In genomic region chr12:116818948-116819832, GRCh38 we compare ENCODE assay signal across 8 cellular contexts.
A peak's percentile ranks its signal among the peaks of the same experiment; 100 is the strongest.
DNase-seq lines count a peak whose midpoint lies in the region; ATAC-seq and TF ChIP-seq lines count a peak whose summit lies in the region.

No MANE protein-coding gene starts in this region.

- H3K9me2 ChIP-seq in GM23248 (ENCODE audit: insufficient read depth) = no peaks in the 10 kb centered on the region

- H3K4me3 Mint-ChIP-seq in nephron = peak overlapping the region; percentile 97 to 98 (median 98)

- no peaks in the 10 kb centered on the region for H3K27me3 Mint-ChIP-seq in nephron (ENCODE audit: low read depth)

- peak overlapping the region; percentile 93 for H3K4me2 ChIP-seq in GM23248 (ENCODE audit: unreplicated experiment)

- peak overlapping the region; percentile 32 to 98 (median 96) for H3K27ac Mint-ChIP-seq in nephron

- H3K4me1 Mint-ChIP-seq in nephron = peaks cover 13% of the 10 kb centered on the region

- no peaks in the 10 kb centered on the region for H3K36me3 Mint-ChIP-seq in nephron (ENCODE audit: low read depth)

- no peaks in the 10 kb centered on the region for H3K9me3 ChIP-seq in GM23248 (ENCODE audit: low read depth)

- H3K9ac ChIP-seq in GM23248 = peak overlapping the region; percentile 98

- H2AFZ ChIP-seq in GM23248 = peak overlapping the region; percentile 100

- H3K4me1 ChIP-seq in GM23248 (ENCODE audit: insufficient read depth) = peaks cover 6% of the 10 kb centered on the region; the same call in 1 of the 2 replicates

- H3K27ac ChIP-seq in GM23248 = peak overlapping the region; percentile 83

- peak overlapping the region; percentile 99 for H3K4me3 ChIP-seq in GM23248
- H3K4me3 ChIP-seq in fibroblast of pulmonary artery (replicated peaks; ENCODE audit: low read depth, low read length) = peak overlapping the region; percentile 95

- no peaks in the 10 kb centered on the region for H3K36me3 ChIP-seq in GM23248 (ENCODE audit: low read depth)

- no peak for TF ChIP-seq CTCF in fibroblast of pulmonary artery (IDR thresholded peaks at IDR 0.05; ENCODE audit: low read length, missing control alignments)
- no peak for TF ChIP-seq CTCF in nephron (IDR thresholded peaks at IDR 0.05; ENCODE audit: unreplicated experiment in 3 of 3)

- in situ Hi-C loops in GM23248 (cut with MboI) = no loop called here

- no peaks in the 10 kb centered on the region for H4K20me1 ChIP-seq in GM23248 (ENCODE audit: insufficient read depth)

- peaks cover 20% of the 10 kb centered on the region for H3F3A ChIP-seq in GM23248 (ENCODE audit: insufficient read depth)

- 1 to 2% methylated on average over 49 to 51 of the region's 70 CpGs for WGBS in GM23248 (ENCODE audit: low coverage in 1 of 2, low lambda C conversion rate in 2 of 2, missing lambda C conversion rate in 2 of 2), 2 experiments

- no peaks in the 10 kb centered on the region for H3K79me2 ChIP-seq in GM23248 (ENCODE audit: insufficient read depth)

- H3K27me3 ChIP-seq in GM23248 (replicated peaks; ENCODE audit: insufficient read depth) = no peaks in the 10 kb centered on the region

- peak; percentile 96 for ATAC-seq in stimulated activated naive CD8-positive, alpha-beta T cell treated with anti-CD3 and anti-CD28 coated beads, Interleukin-15, Interleukin-2, amounts not matched to agents 100 U/mL and 50 U/mL, for 24 hours

- H3K9me3 Mint-ChIP-seq in nephron = no peaks in the 10 kb centered on the region

- DNase-seq in Daoy (ENCODE audit: low read depth) = peak; percentile 97
- DNase-seq in GM23248 = peak; percentile 97
- DNase-seq in Kasumi-1 (lab: John Stamatoyannopoulos, UW) = peak; percentile 59 to 73
- DNase-seq in RKO (ENCODE audit: low spot score) = peak; percentile 95
- DNase-seq in activated T-helper 9 cell treated with anti-CD3 and anti-CD28 coated beads, Interleukin-2, amount 50 U/mL, for 16 hours (ENCODE audit: low read depth) = peak; percentile 86
- DNase-seq in fibroblast of pulmonary artery (ENCODE audit: low read depth) = peak; percentile 91
- DNase-seq in stimulated activated naive CD8-positive, alpha-beta T cell treated with anti-CD3 and anti-CD28 coated beads, Interleukin-15, Interleukin-2, amounts not matched to agents 100 U/mL and 50 U/mL, for 24 hours = peak; percentile 92

Comparison
In these comparisons a context has a peak if more than half of its experiments do, and no peak if none do; other contexts are left out.
1. Peak in every context shown above with its lines: DNase-seq, ATAC-seq, H3K4me3 ChIP-seq and H3K27ac ChIP-seq.